18 cellular contexts compared by ENCODE assay signal in genomic region chr11:3230636-3231549, GRCh38. TPM values are rescaled to one million over a fixed set of nuclear protein-coding genes. Genes with fewer than 3 reads are reported as not detected.
DNase-seq lines count a peak whose midpoint lies in the region; ATAC-seq and TF ChIP-seq lines count a peak whose summit lies in the region.
"Had no signal": no experiment of that assay in that cellular context is flagged by ENCODE, and none has a peak within 500 bp of the region (broad histone marks: within the 10 kb centered on the region; RNA-seq: fewer than 3 reads in every experiment).

No MANE protein-coding gene starts in this region.

- H3K36me3 Mint-ChIP-seq in WTC11, result no peaks in the 10 kb centered on the region
- H3K36me3 Mint-ChIP-seq: CD8-positive, alpha-beta T cell had no signal

- ATAC-seq in GM18519 (IDR thresholded peaks at IDR 0.05; ENCODE audit: low FRiP score, unreplicated experiment) (no peak), GM21737 (IDR thresholded peaks at IDR 0.05; ENCODE audit: unreplicated experiment) (no peak), WTC11 (no peak)
- ATAC-seq: CD8-positive, alpha-beta T cell had no signal

- TF ChIP-seq CTCF in WTC11 (IDR thresholded peaks at IDR 0.05), result no peak

- H3K27me3 Mint-ChIP-seq in WTC11 (ENCODE audit: low read depth), result peaks cover 11% of the 10 kb centered on the region

- CTCF ChIA-PET in WTC11 (lab: Charles Lee), result interaction anchor here (2.1 kb wide), 1 partner anchor 139 kb away, joined by 7 read pairs; no protein-coding TSS in a partner anchor

- POLR2A ChIA-PET in WTC11 (lab: Charles Lee), result no interaction called here

- no peak overlapping the region for H3K27ac Mint-ChIP-seq in WTC11
- H3K27ac Mint-ChIP-seq: CD8-positive, alpha-beta T cell; HFFc6 had no signal

- H3K4me1 Mint-ChIP-seq in WTC11, result peaks cover 7% of the 10 kb centered on the region; the same call in 1 of the 2 replicates

- no peak overlapping the region for H3K4me3 Mint-ChIP-seq in WTC11
- H3K4me3 Mint-ChIP-seq: CD8-positive, alpha-beta T cell; HFFc6 had no signal

- peak; percentile 19 for DNase-seq in 8988T
- DNase-seq in AG20443 (ENCODE audit: low spot score), result peak; percentile 7
- DNase-seq in SK-N-DZ (ENCODE audit: low spot score), result peak; percentile 3
- DNase-seq in mucosa of gallbladder (ENCODE audit: low spot score), result peak; percentile 7
- no peak for DNase-seq in WTC11 (ENCODE audit: low spot score)
- DNase-seq: CD8-positive, alpha-beta T cell; HFFc6; KBM-7; MM.1S; NCI-H1048; NCI-H1417 treated with DMSO at 0.1 percent for 48 hours; NCI-H2107; NCI-H526 treated with DMSO at 0.1 percent for 48 hours had no signal

- no peaks in the 10 kb centered on the region for H3K9me3 Mint-ChIP-seq in WTC11
- H3K9me3 Mint-ChIP-seq: CD8-positive, alpha-beta T cell; HFFc6 had no signal

TF ChIP-seq in WTC11, 78 proteins besides CTCF, POLR2A, EP300 and RAD21:
- TF ChIP-seq FOXP4 (CRISPR knock-in tag; IDR thresholded peaks at IDR 0.05), result no peak
- no peak for TF ChIP-seq SP1 (CRISPR knock-in tag; conservative IDR thresholded peaks at IDR 0.05)
- no peak for TF ChIP-seq ESRRA (CRISPR knock-in tag; IDR thresholded peaks at IDR 0.05; ENCODE audit: borderline replicate concordance)
- TF ChIP-seq ELF4 (CRISPR knock-in tag; IDR thresholded peaks at IDR 0.05; ENCODE audit: low read depth), result no peak
- no peak for TF ChIP-seq FOXK1 (CRISPR knock-in tag; IDR thresholded peaks at IDR 0.05)
- no peak for TF ChIP-seq HMGA2 (CRISPR knock-in tag; IDR thresholded peaks at IDR 0.05)
- TF ChIP-seq MXD4 (CRISPR knock-in tag; IDR thresholded peaks at IDR 0.05; ENCODE audit: borderline replicate concordance), result no peak
- TF ChIP-seq RELA (CRISPR knock-in tag; IDR thresholded peaks at IDR 0.05; ENCODE audit: borderline replicate concordance), result no peak
- TF ChIP-seq ARID4B (CRISPR knock-in tag; IDR thresholded peaks at IDR 0.05; ENCODE audit: borderline replicate concordance), result no peak
- TF ChIP-seq ZNF219 (CRISPR knock-in tag; IDR thresholded peaks at IDR 0.05; ENCODE audit: borderline replicate concordance), result no peak
- TF ChIP-seq SOX15 (CRISPR knock-in tag; IDR thresholded peaks at IDR 0.05), result no peak
- TF ChIP-seq ZMAT4 (CRISPR knock-in tag; IDR thresholded peaks at IDR 0.05), result no peak
- no peak for TF ChIP-seq NR3C1 (CRISPR knock-in tag; conservative IDR thresholded peaks at IDR 0.05; ENCODE audit: low read depth)
- TF ChIP-seq AR (CRISPR knock-in tag; IDR thresholded peaks at IDR 0.05), result no peak

RNA-seq across cellular contexts. Expression of gene MRGPRE, which starts 1.3 kb away (rescaled TPM):
- not detected in 2 replicates for polyA plus RNA-seq in SK-N-DZ (2014; cell fraction: cytosol; rRNA removed)
- polyA plus RNA-seq in SK-N-DZ (2014; cell fraction: nucleus; rRNA removed), result not detected in 2 replicates
- 0.29 TPM for total RNA-seq in mucosa of gallbladder
- total RNA-seq in WTC11 (2021), result not detected in 3 replicates
- total RNA-seq: CD8-positive, alpha-beta T cell; HepG2; HFFc6; Right ventricle myocardium inferior had no signal
- polyA plus RNA-seq: HepG2 had no signal

RNA-seq across cellular contexts. Expression of gene MRGPRG, which starts 12.3 kb away (rescaled TPM):
- not detected in 2 replicates for polyA plus RNA-seq in SK-N-DZ (2014; cell fraction: cytosol; rRNA removed)
- polyA plus RNA-seq in SK-N-DZ (2014; cell fraction: nucleus; rRNA removed), result not detected in 2 replicates
- total RNA-seq in mucosa of gallbladder, result not detected
- not detected in 3 replicates for total RNA-seq in WTC11 (2021)
- total RNA-seq: CD8-positive, alpha-beta T cell; HepG2; HFFc6; HT-29; Right ventricle myocardium inferior had no signal
- polyA plus RNA-seq: HepG2 had no signal
